Comparison of ENCODE assay signal across 25 cellular contexts in the genomic region with DNA sequence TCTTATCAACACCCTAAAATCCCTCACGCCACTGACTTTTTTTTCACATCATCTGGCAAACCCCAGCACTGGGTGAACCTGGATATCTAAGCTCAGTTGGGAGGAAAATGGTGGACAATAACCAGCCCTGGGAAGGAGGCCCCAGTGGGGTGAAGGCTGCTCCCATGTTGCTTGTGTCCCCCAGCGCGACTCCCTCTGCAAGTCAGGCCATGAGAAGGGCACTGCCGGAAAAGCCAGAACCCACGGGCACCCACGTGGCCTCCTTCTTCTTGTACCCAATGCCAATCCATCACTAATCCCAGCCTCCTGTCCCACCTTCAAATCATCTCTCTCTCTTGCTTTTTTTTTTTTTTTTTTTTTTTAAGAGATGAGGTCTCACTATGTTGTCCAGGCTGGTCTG.
"Had no signal": no experiment of that assay in that cellular context is flagged by ENCODE, and none has a peak within 500 bp of the region (broad histone marks: within the 10 kb centered on the region; RNA-seq: fewer than 3 reads in every experiment).

No MANE protein-coding gene starts in this region.

- H3K36me3 Mint-ChIP-seq: stimulated activated memory B cell treated with anti-CD40 and anti-IgM and Interleukin-4, amounts not matched to agents 10 μg/mL and 1 μg/mL and 100 μg/mL, for 72 hours had no signal

- H3K27ac Mint-ChIP-seq: nephron progenitor cell; stimulated activated memory B cell treated with anti-CD40 and anti-IgM and Interleukin-4, amounts not matched to agents 10 μg/mL and 1 μg/mL and 100 μg/mL, for 72 hours had no signal

- H3K27me3 ChIP-seq: dorsolateral prefrontal cortex, gastrocnemius medialis, pancreas, testis, tibial artery, upper lobe of left lung had no signal

- H3K9me3 ChIP-seq: gastrocnemius medialis, lower lobe of right lung, pancreas, testis, tibial artery, upper lobe of left lung had no signal

- ATAC-seq: esophagus mucosa; gastrocnemius medialis; left ventricle myocardium superior; lower lobe of right lung; naive thymus-derived CD8-positive, alpha-beta T cell; pancreas; sciatic nerve; stimulated activated memory B cell treated with anti-CD40 and anti-IgM and Interleukin-4, amounts not matched to agents 10 μg/mL and 1 μg/mL and 100 μg/mL, for 72 hours; stimulated activated naive CD8-positive, alpha-beta T cell treated with anti-CD3 and anti-CD28 coated beads, Interleukin-15, Interleukin-2, amounts not matched to agents 100 U/mL and 50 U/mL, for 24 hours had no signal

- H3K4me3 Mint-ChIP-seq: endodermal cell; nephron progenitor cell; stimulated activated memory B cell treated with anti-CD40 and anti-IgM and Interleukin-4, amounts not matched to agents 10 μg/mL and 1 μg/mL and 100 μg/mL, for 72 hours had no signal

- H3K4me3 ChIP-seq: dorsolateral prefrontal cortex, gastrocnemius medialis, lower lobe of right lung, pancreas, smooth muscle cell, testis, tibial artery, upper lobe of left lung had no signal

- H3K27ac ChIP-seq: dorsolateral prefrontal cortex, epithelial cell of prostate, gastrocnemius medialis, lower lobe of right lung, pancreas, testis, tibial artery, upper lobe of left lung had no signal

- H3K4me1 ChIP-seq: gastrocnemius medialis, pancreas, tibial artery had no signal

- H3K27me3 Mint-ChIP-seq: naive thymus-derived CD8-positive, alpha-beta T cell; stimulated activated memory B cell treated with anti-CD40 and anti-IgM and Interleukin-4, amounts not matched to agents 10 μg/mL and 1 μg/mL and 100 μg/mL, for 72 hours had no signal

- H3K36me3 ChIP-seq: gastrocnemius medialis, lower lobe of right lung, pancreas, tibial artery, upper lobe of left lung had no signal

- H3K9me3 Mint-ChIP-seq: endodermal cell; naive thymus-derived CD8-positive, alpha-beta T cell; nephron progenitor cell; stimulated activated memory B cell treated with anti-CD40 and anti-IgM and Interleukin-4, amounts not matched to agents 10 μg/mL and 1 μg/mL and 100 μg/mL, for 72 hours had no signal

- DNase-seq: cortex of kidney; dorsolateral prefrontal cortex; effector CD4-positive, alpha-beta T cell; endodermal cell; foreskin fibroblast; gastrocnemius medialis; head of caudate nucleus; left ventricle myocardium superior; lower lobe of right lung; nephron progenitor cell; pancreas; retina; stimulated activated CD4-positive, alpha-beta T cell treated with anti-CD3 and anti-CD28 coated beads, Interleukin-2, amount 100 ng/mL, for 24 hours; stimulated activated CD4-positive, alpha-beta T cell treated with anti-CD3 and anti-CD28 coated beads, Interleukin-4, amount 100 ng/mL, for 24 hours; stimulated activated naive CD8-positive, alpha-beta T cell treated with anti-CD3 and anti-CD28 coated beads, Interleukin-15, Interleukin-2, amounts not matched to agents 100 U/mL and 50 U/mL, for 24 hours; substantia nigra; testis; tibial artery; upper lobe of left lung had no signal
